8 cellular contexts compared by ENCODE assay signal in the genomic region with DNA sequence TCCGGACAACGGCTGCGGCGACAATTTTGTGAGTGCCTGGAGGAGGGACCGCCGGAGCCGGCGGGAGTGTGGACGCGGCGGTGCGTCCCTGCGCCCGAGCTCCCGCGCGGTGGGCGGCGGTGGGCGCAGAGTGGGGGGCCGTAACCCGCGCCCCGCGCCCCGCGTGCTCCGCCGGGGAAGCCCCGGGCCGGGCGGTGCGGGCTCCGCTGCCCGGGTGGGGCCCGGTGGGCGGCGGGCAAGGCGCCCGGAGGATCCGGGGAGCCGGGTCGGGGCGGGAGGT. TPM values are rescaled to one million over a fixed set of nuclear protein-coding genes. Genes with fewer than 3 reads are reported as not detected.
A peak's percentile ranks its signal among the peaks of the same experiment; 100 is the strongest.
DNase-seq lines count a peak whose midpoint lies in the region; ATAC-seq, FAIRE-seq and TF ChIP-seq lines count a peak whose summit lies in the region.

No MANE protein-coding gene starts in this region.

- H3K79me2 ChIP-seq in hepatocyte: no peaks in the 10 kb centered on the region

- no peaks in the 10 kb centered on the region for H4K20me1 ChIP-seq in hepatocyte (ENCODE audit: insufficient read depth, poor library complexity, severe bottlenecking)

- ATAC-seq in activated CD8-positive, alpha-beta memory T cell treated with anti-CD3 and anti-CD28 coated beads, Interleukin-2, amount 10 ng/mL, durations not matched to agents 7 days and 5 days: no peak
- no peak for ATAC-seq in GM19455 (IDR thresholded peaks at IDR 0.05; ENCODE audit: unreplicated experiment)
- ATAC-seq in activated naive CD4-positive, alpha-beta T cell treated with anti-CD3 and anti-CD28 coated beads, Interleukin-2, amount 50 U/mL, for 72 hours: no peak

- H3K27ac ChIP-seq in hepatocyte (peak overlapping the region; percentile 97), stomach (peak overlapping the region; percentile 92 to 97 (median 97))

- H2AFZ ChIP-seq in hepatocyte: peak overlapping the region; percentile 96

- H3K9me3 ChIP-seq in hepatocyte (ENCODE audit: low read depth) (no peaks in the 10 kb centered on the region), stomach (no peaks in the 10 kb centered on the region)

- no peak for DNase-seq in activated CD8-positive, alpha-beta memory T cell treated with anti-CD3 and anti-CD28 coated beads, Interleukin-2, amount 10 ng/mL, durations not matched to agents 7 days and 5 days
- DNase-seq in activated CD8-positive, alpha-beta memory T cell treated with anti-CD3 and anti-CD28 coated beads, Interleukin-2, amount 50 U/mL, for 48 hours: no peak
- no peak for DNase-seq in T-helper 2 cell treated with Interferon-gamma antibody and Interleukin-4, amounts not matched to agents 5 μg/mL and 100 μg/mL, for 36 hours (ENCODE audit: low spot score)
- DNase-seq in hepatocyte (ENCODE audit: low spot score) (no peak), stomach (no peak), GM12891 (ENCODE audit: insufficient read length, low spot score) (no peak)
- no peak for DNase-seq in activated naive CD4-positive, alpha-beta T cell treated with anti-CD3 and anti-CD28 coated beads, Interleukin-2, amount 50 U/mL, for 72 hours (ENCODE audit: low spot score in 2 of 2)

- H3K4me1 Mint-ChIP-seq in activated CD8-positive, alpha-beta memory T cell treated with anti-CD3 and anti-CD28 coated beads, Interleukin-2, amount 10 ng/mL, durations not matched to agents 7 days and 5 days: peaks cover 7% of the 10 kb centered on the region
- H3K4me1 Mint-ChIP-seq in T-helper 2 cell treated with Interferon-gamma antibody and Interleukin-4, amounts not matched to agents 5 μg/mL and 100 μg/mL, for 36 hours (ENCODE audit: low read depth): peaks cover 4% of the 10 kb centered on the region

- intact Hi-C loops in stomach (cut with DNase I; ENCODE audit: low total_unique reads): no loop called here

- no peaks in the 10 kb centered on the region for H3K36me3 Mint-ChIP-seq in activated CD8-positive, alpha-beta memory T cell treated with anti-CD3 and anti-CD28 coated beads, Interleukin-2, amount 10 ng/mL, durations not matched to agents 7 days and 5 days
- no peaks in the 10 kb centered on the region for H3K36me3 Mint-ChIP-seq in T-helper 2 cell treated with Interferon-gamma antibody and Interleukin-4, amounts not matched to agents 5 μg/mL and 100 μg/mL, for 36 hours (ENCODE audit: low read depth)
- no peaks in the 10 kb centered on the region for H3K36me3 Mint-ChIP-seq in activated naive CD4-positive, alpha-beta T cell treated with anti-CD3 and anti-CD28 coated beads, Interleukin-2, amount 50 U/mL, for 72 hours

- TF ChIP-seq POLR2A in stomach (IDR thresholded peaks at IDR 0.05) (no peak), GM12891 (IDR thresholded peaks at IDR 0.05; ENCODE audit: low read depth, low read length) (no peak)

- H3K9me2 ChIP-seq in hepatocyte (replicated peaks; ENCODE audit: insufficient read depth): no peaks in the 10 kb centered on the region

- TF ChIP-seq EP300 in stomach (IDR thresholded peaks at IDR 0.05): no peak

- H3K27me3 ChIP-seq in hepatocyte (no peaks in the 10 kb centered on the region), stomach (no peaks in the 10 kb centered on the region)

- CTCF ChIA-PET in activated CD8-positive, alpha-beta memory T cell treated with anti-CD3 and anti-CD28 coated beads, Interleukin-2, amount 10 ng/mL, durations not matched to agents 7 days and 5 days (lab: Charles Lee): interaction anchor here (1.1 to 1.9 kb wide), 3 partner anchors 9 to 180 kb away, joined by 3 to 10 read pairs (median 4); no protein-coding TSS in a partner anchor

- no peaks in the 10 kb centered on the region for H3K9me3 Mint-ChIP-seq in activated CD8-positive, alpha-beta memory T cell treated with anti-CD3 and anti-CD28 coated beads, Interleukin-2, amount 10 ng/mL, durations not matched to agents 7 days and 5 days (ENCODE audit: low read depth)
- H3K9me3 Mint-ChIP-seq in T-helper 2 cell treated with Interferon-gamma antibody and Interleukin-4, amounts not matched to agents 5 μg/mL and 100 μg/mL, for 36 hours: no peaks in the 10 kb centered on the region
- H3K9me3 Mint-ChIP-seq in activated naive CD4-positive, alpha-beta T cell treated with anti-CD3 and anti-CD28 coated beads, Interleukin-2, amount 50 U/mL, for 72 hours: no peaks in the 10 kb centered on the region

- peak overlapping the region; percentile 67 for H3K27ac Mint-ChIP-seq in activated CD8-positive, alpha-beta memory T cell treated with anti-CD3 and anti-CD28 coated beads, Interleukin-2, amount 10 ng/mL, durations not matched to agents 7 days and 5 days
- no peak overlapping the region for H3K27ac Mint-ChIP-seq in T-helper 2 cell treated with Interferon-gamma antibody and Interleukin-4, amounts not matched to agents 5 μg/mL and 100 μg/mL, for 36 hours
- H3K27ac Mint-ChIP-seq in activated naive CD4-positive, alpha-beta T cell treated with anti-CD3 and anti-CD28 coated beads, Interleukin-2, amount 50 U/mL, for 72 hours: no peak overlapping the region

- peaks cover 34% of the 10 kb centered on the region for H3K27me3 Mint-ChIP-seq in activated CD8-positive, alpha-beta memory T cell treated with anti-CD3 and anti-CD28 coated beads, Interleukin-2, amount 10 ng/mL, durations not matched to agents 7 days and 5 days
- H3K27me3 Mint-ChIP-seq in T-helper 2 cell treated with Interferon-gamma antibody and Interleukin-4, amounts not matched to agents 5 μg/mL and 100 μg/mL, for 36 hours (ENCODE audit: low read depth): peaks cover 24% of the 10 kb centered on the region

- peak overlapping the region; percentile 74 for H3K4me3 ChIP-seq in hepatocyte
- peak overlapping the region; percentile 89 to 97 (median 91) for H3K4me3 ChIP-seq in stomach

- peak overlapping the region; percentile 69 for H3K4me3 Mint-ChIP-seq in activated CD8-positive, alpha-beta memory T cell treated with anti-CD3 and anti-CD28 coated beads, Interleukin-2, amount 10 ng/mL, durations not matched to agents 7 days and 5 days
- H3K4me3 Mint-ChIP-seq in T-helper 2 cell treated with Interferon-gamma antibody and Interleukin-4, amounts not matched to agents 5 μg/mL and 100 μg/mL, for 36 hours: peak overlapping the region; percentile 75

- 0% methylated on average over 15 of the region's 44 CpGs for WGBS in hepatocyte (ENCODE audit: low lambda C conversion rate, missing lambda C conversion rate)
- 0 to 1% (median 0%) methylated on average over 27 to 44 of the region's 44 CpGs; no CpG with 5 or more reads in 1 of the 5 donors for WGBS in stomach, 5 donors

- H3K36me3 ChIP-seq in hepatocyte (replicated peaks; ENCODE audit: insufficient read depth, low read depth): no peaks in the 10 kb centered on the region
- no peaks in the 10 kb centered on the region for H3K36me3 ChIP-seq in stomach

- no peak for FAIRE-seq in GM12891 (lab: Jason Lieb, UNC)

- H3K4me2 ChIP-seq in hepatocyte: peak overlapping the region; percentile 95

- H3K4me1 ChIP-seq in hepatocyte (ENCODE audit: insufficient read depth): peaks cover 4% of the 10 kb centered on the region
- H3K4me1 ChIP-seq in stomach: peaks cover 8 to 51% (median 38%) of the 10 kb centered on the region in 4 donors

- TF ChIP-seq CTCF in hepatocyte (IDR thresholded peaks at IDR 0.05; ENCODE audit: poor library complexity) (no peak), stomach (IDR thresholded peaks at IDR 0.05) (no peak)

TF ChIP-seq in GM12891, 5 proteins besides CTCF, POLR2A, EP300 and RAD21:
- no peak for TF ChIP-seq POU2F2 (IDR thresholded peaks at IDR 0.05; ENCODE audit: low read depth, low read length)
- TF ChIP-seq SPI1 (IDR thresholded peaks at IDR 0.05; ENCODE audit: low read depth, low read length): no peak
- no peak for TF ChIP-seq POLR2AphosphoS5 (IDR thresholded peaks at IDR 0.05; ENCODE audit: low read depth, low read length)
- no peak for TF ChIP-seq PAX5 (IDR thresholded peaks at IDR 0.05; ENCODE audit: insufficient read depth, low read length, severe bottlenecking)
- TF ChIP-seq TAF1 (IDR thresholded peaks at IDR 0.05; ENCODE audit: low read depth, low read length): no peak

RNA-seq across cellular contexts. Expression of gene MTURN, which starts 0.4 kb away (rescaled TPM):
- total RNA-seq in activated CD8-positive, alpha-beta memory T cell treated with anti-CD3 and anti-CD28 coated beads, Interleukin-2, amount 10 ng/mL, durations not matched to agents 7 days and 5 days: 1 to 10 TPM; 2.5 to 4.4 TPM
- total RNA-seq in hepatocyte (10.1 and 14.5 TPM in 2 replicates), stomach (10 to 100 TPM in 4 of 5 donors, 1 to 10 TPM in 1; 7.8 to 84.8 (median 38.7) TPM)
- polyA plus RNA-seq in hepatocyte (4.5 and 7.5 TPM in 2 replicates), stomach (10 to 100 TPM; 19.5 to 52.7 (median 28.6) TPM)
- 1.1 TPM for polyA plus RNA-seq in GM12891 (2012; ENCODE audit: low read depth, missing spikeins)
- total RNA-seq in activated naive CD4-positive, alpha-beta T cell treated with anti-CD3 and anti-CD28 coated beads, Interleukin-2, amount 50 U/mL, for 72 hours: 1 to 10 TPM; 4.7 to 8.1 TPM
